20 cellular contexts compared by ENCODE assay signal in the genomic region with DNA sequence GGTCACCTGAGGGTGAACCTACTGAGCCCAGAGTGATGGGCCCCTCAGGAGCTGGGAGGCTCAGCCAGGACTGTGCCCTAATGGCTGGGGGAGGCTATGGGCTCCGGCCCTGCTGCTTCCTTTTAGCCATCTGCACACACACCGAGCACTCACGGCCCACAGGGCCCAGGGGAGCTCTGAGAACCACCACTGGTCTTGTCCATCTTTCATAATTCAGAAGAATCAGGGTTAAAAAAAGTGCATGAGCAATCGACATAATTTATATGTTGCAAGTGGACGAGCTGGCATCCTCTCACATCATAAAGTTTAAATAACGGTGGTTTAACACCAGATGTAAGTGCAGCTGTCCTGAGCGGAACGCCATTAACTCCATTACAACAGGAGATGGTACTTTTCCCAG.
"Had no signal": no experiment of that assay in that cellular context is flagged by ENCODE, and none has a peak within 500 bp of the region (broad histone marks: within the 10 kb centered on the region; RNA-seq: fewer than 3 reads in every experiment).

No MANE protein-coding gene starts in this region.

- H3K27ac ChIP-seq: adrenal gland, ascending aorta, gastroesophageal sphincter, thoracic aorta had no signal

- ATAC-seq: effector memory CD8-positive, alpha-beta T cell; gastroesophageal sphincter; left colon; naive thymus-derived CD8-positive, alpha-beta T cell; right cardiac atrium had no signal

- H3K4me3 ChIP-seq: adrenal gland, ascending aorta, gastroesophageal sphincter, thoracic aorta had no signal

- DNase-seq: activated CD4-positive, alpha-beta T cell treated with anti-CD3 and anti-CD28 coated beads for 4 hours; activated CD4-positive, alpha-beta T cell treated with anti-CD3 and anti-CD28 coated beads, Interleukin-2, amount 50 U/mL, for 4 hours; activated effector memory CD4-positive, alpha-beta T cell treated with anti-CD3 and anti-CD28 coated beads, Interleukin-2, amount 50 U/mL, for 16 hours; activated naive CD4-positive, alpha-beta T cell treated with anti-CD3 and anti-CD28 coated beads for 36 hours; activated naive CD8-positive, alpha-beta T cell treated with anti-CD3 and anti-CD28 coated beads for 36 hours; activated T-cell treated with anti-CD3 and anti-CD28 coated beads, Interleukin-2, amount 50 U/mL, for 1 hour; adrenal gland; cortex of kidney; effector memory CD8-positive, alpha-beta T cell; erythroblast; hippocampal formation; left colon; naive thymus-derived CD8-positive, alpha-beta T cell; right cardiac atrium; stimulated activated CD4-positive, alpha-beta T cell treated with anti-CD3 and anti-CD28 coated beads, Interleukin-2, amount 100 ng/mL, for 48 hours; stimulated activated naive CD4-positive, alpha-beta T cell treated with Interleukin-2 at 50 U/mL for 16 hours; trophoblast cell had no signal
